In genomic region chr18:21739604-21740473, GRCh38 we compare ENCODE assay signal across 8 cellular contexts. TPM values are rescaled to one million over a fixed set of nuclear protein-coding genes. Genes with fewer than 3 reads are reported as not detected.
DNase-seq lines count a peak whose midpoint lies in the region; ATAC-seq and TF ChIP-seq lines count a peak whose summit lies in the region.

No MANE protein-coding gene starts in this region.

- ATAC-seq in GM21367 (IDR thresholded peaks at IDR 0.05; ENCODE audit: unreplicated experiment) (peak; percentile 5), HG03571 (IDR thresholded peaks at IDR 0.05; ENCODE audit: unreplicated experiment) (peak; percentile 10)
- peak; percentile 5 for ATAC-seq in activated naive CD8-positive, alpha-beta T cell treated with anti-CD3 and anti-CD28 coated beads, Interleukin-2, amount 10 ng/mL, durations not matched to agents 7 days and 5 days (ENCODE audit: low read depth)

- peaks cover 0 to 1% (median 1%) of the 10 kb centered on the region in 3 donors for H3K27me3 Mint-ChIP-seq in CD14-positive monocyte (ENCODE audit: low read depth in 3 of 3)
- H3K27me3 Mint-ChIP-seq in activated naive CD8-positive, alpha-beta T cell treated with anti-CD3 and anti-CD28 coated beads, Interleukin-2, amount 10 ng/mL, durations not matched to agents 7 days and 5 days, result peaks cover 10% of the 10 kb centered on the region

- no peak for TF ChIP-seq POLR2A in suprapubic skin (IDR thresholded peaks at IDR 0.05)

- H3K4me1 ChIP-seq in suprapubic skin, result peaks cover 24% of the 10 kb centered on the region

- peaks cover 2 to 5% of the 10 kb centered on the region in 2 donors for H3K36me3 Mint-ChIP-seq in CD14-positive monocyte
- peaks cover 9% of the 10 kb centered on the region for H3K36me3 Mint-ChIP-seq in activated naive CD8-positive, alpha-beta T cell treated with anti-CD3 and anti-CD28 coated beads, Interleukin-2, amount 10 ng/mL, durations not matched to agents 7 days and 5 days

- H3K9me3 ChIP-seq in suprapubic skin, result no peaks in the 10 kb centered on the region

- no peaks in the 10 kb centered on the region for H3K36me3 ChIP-seq in kidney epithelial cell (ENCODE audit: control insufficient read depth, insufficient read depth, low read length)
- H3K36me3 ChIP-seq in suprapubic skin, result no peaks in the 10 kb centered on the region

- TF ChIP-seq CTCF in CD14-positive monocyte (IDR thresholded peaks at IDR 0.05) (no peak), kidney epithelial cell (IDR thresholded peaks at IDR 0.05; ENCODE audit: insufficient read depth, low read length, poor library complexity, severe bottlenecking) (no peak), suprapubic skin (IDR thresholded peaks at IDR 0.05) (no peak)

- POLR2A ChIA-PET in activated naive CD8-positive, alpha-beta T cell treated with anti-CD3 and anti-CD28 coated beads, Interleukin-2, amount 10 ng/mL, durations not matched to agents 7 days and 5 days (lab: Charles Lee), result interaction anchor here (0.6 to 5.8 kb wide), 11 partner anchors 9 to 140 kb away, joined by 3 to 64 read pairs (median 5); partner anchors contain the start of genes ABHD3, ESCO1 and SNRPD1

- DNase-seq in CD14-positive monocyte (ENCODE audit: low spot score) (no peak), kidney epithelial cell (ENCODE audit: low read depth) (no peak), suprapubic skin (ENCODE audit: low spot score in 2 of 2) (no peak), NAMALWA (ENCODE audit: low spot score) (no peak)
- no peak for DNase-seq in activated naive CD8-positive, alpha-beta T cell treated with anti-CD3 and anti-CD28 coated beads, Interleukin-2, amount 10 ng/mL, durations not matched to agents 7 days and 5 days
- no peak for DNase-seq in activated CD4-positive, alpha-beta T cell treated with anti-CD3 and anti-CD28 coated beads, Interleukin-2, amount 50 U/mL, for 48 hours

- H3K4me3 Mint-ChIP-seq in CD14-positive monocyte, result peak overlapping the region; percentile 95 to 97
- peak overlapping the region; percentile 92 for H3K4me3 Mint-ChIP-seq in activated naive CD8-positive, alpha-beta T cell treated with anti-CD3 and anti-CD28 coated beads, Interleukin-2, amount 10 ng/mL, durations not matched to agents 7 days and 5 days

- TF ChIP-seq EP300 in suprapubic skin (IDR thresholded peaks at IDR 0.05), result no peak

- H3K27ac ChIP-seq in suprapubic skin, result peak overlapping the region; percentile 93

- peaks cover 26% of the 10 kb centered on the region for H3K4me1 Mint-ChIP-seq in CD14-positive monocyte
- H3K4me1 Mint-ChIP-seq in activated naive CD8-positive, alpha-beta T cell treated with anti-CD3 and anti-CD28 coated beads, Interleukin-2, amount 10 ng/mL, durations not matched to agents 7 days and 5 days, result peaks cover 27% of the 10 kb centered on the region

- WGBS in suprapubic skin, result 43% methylated on average over 19 of the region's 19 CpGs

- intact Hi-C loops in CD14-positive monocyte (cut with micrococcal nuclease), result loop anchor here (2.0 to 5.0 kb wide), 4 partner anchors 35 to 138 kb away; partner anchors contain the start of genes ABHD3 (in 1 of the 2), ESCO1 (in 1 of the 2) and SNRPD1 (in 1 of the 2)

- H3K27me3 ChIP-seq in kidney epithelial cell (ENCODE audit: control insufficient read depth, insufficient read depth, low read length), result no peaks in the 10 kb centered on the region
- no peaks in the 10 kb centered on the region for H3K27me3 ChIP-seq in suprapubic skin

- peak overlapping the region in 6 of 7 donors; percentile 26 to 98 (median 73) for H3K27ac Mint-ChIP-seq in CD14-positive monocyte
- peak overlapping the region; percentile 95 for H3K27ac Mint-ChIP-seq in activated naive CD8-positive, alpha-beta T cell treated with anti-CD3 and anti-CD28 coated beads, Interleukin-2, amount 10 ng/mL, durations not matched to agents 7 days and 5 days

- H3K4me3 ChIP-seq in kidney epithelial cell (ENCODE audit: low read depth, low read length), result peak overlapping the region; percentile 14
- peak overlapping the region; percentile 96 for H3K4me3 ChIP-seq in suprapubic skin

- H3K9me3 Mint-ChIP-seq in CD14-positive monocyte, result peaks cover 8 to 15% (median 10%) of the 10 kb centered on the region in 7 donors
- H3K9me3 Mint-ChIP-seq in activated naive CD8-positive, alpha-beta T cell treated with anti-CD3 and anti-CD28 coated beads, Interleukin-2, amount 10 ng/mL, durations not matched to agents 7 days and 5 days, result peaks cover 8% of the 10 kb centered on the region

RNA-seq across cellular contexts. Expression of gene MIB1, which starts 0.8 kb away (rescaled TPM):
- 1 to 10 TPM; 7.8 to 8.5 TPM for polyA plus RNA-seq in CD14-positive monocyte
- 10 to 100 TPM; 34.4 to 40.8 TPM for total RNA-seq in activated naive CD8-positive, alpha-beta T cell treated with anti-CD3 and anti-CD28 coated beads, Interleukin-2, amount 10 ng/mL, durations not matched to agents 7 days and 5 days
- 46.2 and 46.7 TPM in 2 replicates for total RNA-seq in kidney epithelial cell
- total RNA-seq in suprapubic skin, result 10 to 100 TPM; 16.6 to 25.4 (median 24.1) TPM

RNA-seq across cellular contexts. Expression of gene ABHD3, which starts 35.3 kb away (rescaled TPM):
- 10 to 100 TPM; 24.6 to 42.0 TPM for polyA plus RNA-seq in CD14-positive monocyte
- 10 to 100 TPM; 50.7 to 52.8 TPM for total RNA-seq in activated naive CD8-positive, alpha-beta T cell treated with anti-CD3 and anti-CD28 coated beads, Interleukin-2, amount 10 ng/mL, durations not matched to agents 7 days and 5 days
- total RNA-seq in kidney epithelial cell (13.7 and 18.4 TPM in 2 replicates), suprapubic skin (10 to 100 TPM in 1 of 4 donors, 1 to 10 TPM in 3; 4.7 to 18.5 (median 6.8) TPM)
